1 cellular context compared by ENCODE assay signal in genomic region chr16:87789437-87790277, GRCh38.
TF ChIP-seq lines count a peak whose summit lies in the region.

No MANE protein-coding gene starts in this region.

TF ChIP-seq in HepG2, 621 proteins besides CTCF, POLR2A, EP300 and RAD21 (continued from another document and continues in another):
- TF ChIP-seq RXRB (CRISPR knock-in tag; IDR thresholded peaks at IDR 0.05; ENCODE audit: borderline replicate concordance) (peak; percentile 80), ZBTB42 (CRISPR knock-in tag; IDR thresholded peaks at IDR 0.05) (0 out of 2 replicates have a peak, but pooled peaks have one; percentile 50), ZNF891 (CRISPR knock-in tag; IDR thresholded peaks at IDR 0.05) (peak; percentile 27), ZNF572 (CRISPR knock-in tag; IDR thresholded peaks at IDR 0.05) (no peak), ZNF224 (CRISPR knock-in tag; IDR thresholded peaks at IDR 0.05) (peak; percentile 76; the same call in 1 of the 2 replicates), ZFP62 (CRISPR knock-in tag; IDR thresholded peaks at IDR 0.05) (no peak), ZNF841 (CRISPR knock-in tag; IDR thresholded peaks at IDR 0.05; ENCODE audit: borderline replicate concordance) (no peak), MZF1 (CRISPR knock-in tag; IDR thresholded peaks at IDR 0.05; ENCODE audit: borderline replicate concordance) (no peak), PAXIP1 (CRISPR knock-in tag; conservative IDR thresholded peaks at IDR 0.05) (peak; percentile 98), PAX8 (CRISPR knock-in tag; IDR thresholded peaks at IDR 0.05; ENCODE audit: borderline replicate concordance) (peak; percentile 54; the same call in 1 of the 2 replicates), MLLT10 (CRISPR knock-in tag; IDR thresholded peaks at IDR 0.05) (no peak), RARA (CRISPR knock-in tag; IDR thresholded peaks at IDR 0.05) (peak; percentile 73), ZBTB39 (CRISPR knock-in tag; IDR thresholded peaks at IDR 0.05) (no peak), CBX2 (IDR thresholded peaks at IDR 0.05; ENCODE audit: low read depth, low read length) (no peak), CBX2 (CRISPR knock-in tag; IDR thresholded peaks at IDR 0.05; ENCODE audit: low read depth) (no peak), SAFB2 (CRISPR knock-in tag; IDR thresholded peaks at IDR 0.05; ENCODE audit: borderline replicate concordance, low read depth) (no peak), ZBTB1 (CRISPR knock-in tag; IDR thresholded peaks at IDR 0.05; ENCODE audit: borderline replicate concordance) (no peak), NR2C2 (CRISPR knock-in tag; IDR thresholded peaks at IDR 0.05; ENCODE audit: borderline replicate concordance) (peak; percentile 73), TARDBP (CRISPR knock-in tag; IDR thresholded peaks at IDR 0.05) (peak; percentile 70), TAF1 (CRISPR knock-in tag; IDR thresholded peaks at IDR 0.05) (peak; percentile 60; the same call in 1 of the 2 replicates), ZNF124 (CRISPR knock-in tag; IDR thresholded peaks at IDR 0.05) (peak; percentile 89), ZNF24 (IDR thresholded peaks at IDR 0.05) (peak; percentile 89), SOX6 (IDR thresholded peaks at IDR 0.05) (no peak), SOX6 (CRISPR knock-in tag; IDR thresholded peaks at IDR 0.05) (peak; percentile 86), UBTF (CRISPR knock-in tag; IDR thresholded peaks at IDR 0.05) (peak; percentile 56; the same call in 1 of the 2 replicates), NCOR1 (IDR thresholded peaks at IDR 0.05; ENCODE audit: borderline replicate concordance, low read length) (peak; percentile 97), ZNF562 (CRISPR knock-in tag; IDR thresholded peaks at IDR 0.05; ENCODE audit: borderline replicate concordance) (no peak), IKZF1 (IDR thresholded peaks at IDR 0.05) (no peak), ZNF382 (CRISPR knock-in tag; IDR thresholded peaks at IDR 0.05; ENCODE audit: borderline replicate concordance) (no peak), KMT2B (CRISPR knock-in tag; IDR thresholded peaks at IDR 0.05) (peak; percentile 75; the same call in 1 of the 2 replicates), BRD4 (CRISPR knock-in tag; IDR thresholded peaks at IDR 0.05) (peak; percentile 29; the same call in 1 of the 2 replicates), ZNF709 (CRISPR knock-in tag; IDR thresholded peaks at IDR 0.05) (peak; percentile 60; the same call in 1 of the 2 replicates), CC2D1A (CRISPR knock-in tag; IDR thresholded peaks at IDR 0.05) (no peak), ZNF607 (CRISPR knock-in tag; IDR thresholded peaks at IDR 0.05; ENCODE audit: borderline replicate concordance) (0 out of 2 replicates have a peak, but pooled peaks have one; percentile 51), MIER3 (CRISPR knock-in tag; IDR thresholded peaks at IDR 0.05; ENCODE audit: borderline replicate concordance) (peak; percentile 90; the same call in 1 of the 2 replicates), ZNF501 (CRISPR knock-in tag; IDR thresholded peaks at IDR 0.05) (no peak), ZNF414 (CRISPR knock-in tag; IDR thresholded peaks at IDR 0.05) (no peak; the same call in 1 of the 2 replicates), GZF1 (CRISPR knock-in tag; IDR thresholded peaks at IDR 0.05) (no peak), REST (IDR thresholded peaks at IDR 0.05; ENCODE audit: borderline replicate concordance in 1 of 2, low read depth in 1 of 2, low read length in 2 of 2) (peak in 1 of 2 experiments; percentile 53; a peak in 1 of 4 replicates), PHF20 (CRISPR knock-in tag; IDR thresholded peaks at IDR 0.05) (no peak), KLF9 (CRISPR knock-in tag; IDR thresholded peaks at IDR 0.05; ENCODE audit: low read depth) (no peak), CEBPB (IDR thresholded peaks at IDR 0.05; ENCODE audit: borderline replicate concordance, low read depth, low read length) (peak; percentile 85), RFXANK (CRISPR knock-in tag; IDR thresholded peaks at IDR 0.05) (no peak), ZNF333 (CRISPR knock-in tag; IDR thresholded peaks at IDR 0.05; ENCODE audit: borderline replicate concordance) (no peak), USF2 (IDR thresholded peaks at IDR 0.05; ENCODE audit: low read depth, low read length) (no peak), USF2 (CRISPR knock-in tag; IDR thresholded peaks at IDR 0.05; ENCODE audit: borderline replicate concordance) (no peak), CHD2 (IDR thresholded peaks at IDR 0.05; ENCODE audit: low read depth, low read length) (no peak), NFKB2 (CRISPR knock-in tag; IDR thresholded peaks at IDR 0.05; ENCODE audit: borderline replicate concordance) (no peak), ZNF275 (CRISPR knock-in tag; IDR thresholded peaks at IDR 0.05; ENCODE audit: borderline replicate concordance) (0 out of 2 replicates have a peak, but pooled peaks have one; percentile 45), CAMTA2 (CRISPR knock-in tag; IDR thresholded peaks at IDR 0.05; ENCODE audit: borderline replicate concordance) (no peak), CHD4 (IDR thresholded peaks at IDR 0.05; ENCODE audit: borderline replicate concordance, low read length) (no peak; the same call in 1 of the 2 replicates), IKZF4 (CRISPR knock-in tag; IDR thresholded peaks at IDR 0.05; ENCODE audit: borderline replicate concordance, low read depth, not compliant biosample characterization) (no peak), ZNF251 (CRISPR knock-in tag; IDR thresholded peaks at IDR 0.05) (no peak), IRF2 (CRISPR knock-in tag; IDR thresholded peaks at IDR 0.05) (peak; percentile 24; the same call in 1 of the 2 replicates)
